In genomic region chr10:93893646-93894515, GRCh38 we compare ENCODE assay signal across 8 cellular contexts. TPM values are rescaled to one million over a fixed set of nuclear protein-coding genes. Genes with fewer than 3 reads are reported as not detected.
A peak's percentile ranks its signal among the peaks of the same experiment; 100 is the strongest.
DNase-seq lines count a peak whose midpoint lies in the region; ATAC-seq lines count a peak whose summit lies in the region.

Gene SLC35G1 (plus strand): TSS chr10:93893978. CDS start chr10:93894034, 56 bp downstream.

- ATAC-seq in GM18909 (IDR thresholded peaks at IDR 0.05; ENCODE audit: poor library complexity, unreplicated experiment) (peak; percentile 92), HG03108 (IDR thresholded peaks at IDR 0.05; ENCODE audit: unreplicated experiment) (peak; percentile 95)

- DNase-seq in AG20443 (ENCODE audit: low spot score) (peak; percentile 99), NCI-H460 (ENCODE audit: extremely low read depth, low read depth) (peak; percentile 69), ecto neural progenitor cell (ENCODE audit: low spot score) (peak; percentile 88), lung microvascular endothelial cell (ENCODE audit: low read depth in 2 of 2) (peak; percentile 73 to 78)
- peak; percentile 53 to 62 for DNase-seq in activated CD4-positive, alpha-beta T cell treated with anti-CD3 and anti-CD28 coated beads, Interleukin-2, amount 50 U/mL, for 4 hours
- DNase-seq in stimulated activated CD4-positive, alpha-beta T cell treated with anti-CD3 and anti-CD28 coated beads, TNF-alpha, amount 100 ng/mL, for 4 hours (ENCODE audit: low read depth in 3 of 3): peak; percentile 52 to 65 (median 60)

RNA-seq across cellular contexts. Expression of gene SLC35G1, which starts in this region (rescaled TPM):
- 21.9 and 23.1 TPM in 2 replicates for total RNA-seq in NCI-H460 (2014; rRNA removed; shearing (Covaris generic))
- 34.8 and 41.2 TPM in 2 replicates for polyA plus RNA-seq in NCI-H460 (2014; cell fraction: nucleus; rRNA removed)
- 3.1 and 4.4 TPM in 2 replicates for total RNA-seq in lung microvascular endothelial cell

Comparison
In these comparisons a context has a peak if more than half of its experiments do, and no peak if none do; other contexts are left out.
1. Peak in every context shown above with its lines: DNase-seq and ATAC-seq.